Comparison of ENCODE assay signal across 23 cellular contexts in the genomic region with DNA sequence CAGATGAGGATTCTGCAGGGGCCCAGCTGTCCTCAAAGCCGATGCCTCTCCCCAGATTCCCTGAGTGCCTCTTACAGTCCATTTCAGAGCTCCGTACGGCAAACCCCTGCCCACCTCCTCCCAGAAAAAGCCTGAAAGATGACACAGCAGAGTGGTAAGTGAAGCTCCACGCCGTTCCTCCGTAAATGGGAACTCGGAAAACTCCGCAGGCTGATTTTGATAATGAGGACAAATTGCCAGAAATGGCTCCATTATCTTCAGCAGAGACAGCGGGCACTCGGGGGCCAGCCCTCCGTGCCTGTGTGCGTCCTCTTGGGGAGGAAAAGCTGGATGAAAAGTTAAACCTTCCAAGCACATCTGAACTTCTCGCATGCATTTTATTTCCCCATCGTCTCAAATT.
"Had no signal": no experiment of that assay in that cellular context is flagged by ENCODE, and none has a peak within 500 bp of the region (broad histone marks: within the 10 kb centered on the region; RNA-seq: fewer than 3 reads in every experiment).

No MANE protein-coding gene starts in this region.

- H3K4me1 ChIP-seq: breast epithelium, upper lobe of right lung had no signal

- H3K36me3 Mint-ChIP-seq: activated naive CD4-positive, alpha-beta T cell treated with anti-CD3 and anti-CD28 coated beads, Interleukin-2, amount 50 U/mL, for 72 hours; natural killer cell treated with Interleukin-12 subunit alpha and Interleukin-12 subunit beta and Interleukin-15 and Interleukin-18, amount 100 ng/mL, for 72 hours; stimulated activated effector memory CD8-positive, alpha-beta T cell treated with anti-CD3 and anti-CD28 coated beads, Interleukin-12 subunit alpha, Interleukin-12 subunit beta, amount 100 ng/mL, for 72 hours had no signal

- H3K27me3 ChIP-seq: breast epithelium, ovary, stomach, thyroid gland, upper lobe of right lung had no signal

- H3K4me1 Mint-ChIP-seq: central memory CD8-positive, alpha-beta T cell had no signal

- H3K4me3 ChIP-seq: breast epithelium, mucosa of descending colon, ovary, skin epidermis, stomach, thyroid gland, upper lobe of right lung had no signal

- H3K27me3 Mint-ChIP-seq: activated CD4-positive, alpha-beta T cell treated with anti-CD3 and anti-CD28 coated beads for 36 hours; central memory CD8-positive, alpha-beta T cell; natural killer cell treated with Interleukin-12 subunit alpha and Interleukin-12 subunit beta and Interleukin-15 and Interleukin-18, amount 100 ng/mL, for 72 hours; progenitor cell of endocrine pancreas had no signal

- H3K27ac ChIP-seq: breast epithelium, ovary, skin epidermis, stomach, thyroid gland, upper lobe of right lung had no signal

- H3K9me3 ChIP-seq: breast epithelium, mucosa of descending colon, ovary, stomach, thyroid gland, upper lobe of right lung had no signal

- H3K4me3 Mint-ChIP-seq: activated CD4-positive, alpha-beta T cell treated with anti-CD3 and anti-CD28 coated beads for 36 hours; central memory CD8-positive, alpha-beta T cell; natural killer cell treated with Interleukin-12 subunit alpha and Interleukin-12 subunit beta and Interleukin-15 and Interleukin-18, amount 100 ng/mL, for 72 hours; stimulated activated effector memory CD8-positive, alpha-beta T cell treated with anti-CD3 and anti-CD28 coated beads, Interleukin-12 subunit alpha, Interleukin-12 subunit beta, amount 100 ng/mL, for 72 hours had no signal

- H3K36me3 ChIP-seq: breast epithelium, ovary, thyroid gland had no signal

- DNase-seq: activated CD4-positive, alpha-beta T cell treated with anti-CD3 and anti-CD28 coated beads for 36 hours; activated CD4-positive, CD25-positive, alpha-beta regulatory T cell; activated naive CD4-positive, alpha-beta T cell; activated T-cell treated with anti-CD3 and anti-CD28 coated beads, Interleukin-2, amount 50 U/mL, for 48 hours; effector CD8-positive, alpha-beta T cell; left ventricle myocardium superior; mucosa of descending colon; ovary; retina; stimulated activated CD4-positive, alpha-beta T cell treated with anti-CD3 and anti-CD28 coated beads, Interleukin-4, amount 100 ng/mL, for 24 hours; stomach; T-helper 2 cell; thyroid gland; upper lobe of right lung had no signal

- ATAC-seq: activated CD4-positive, alpha-beta T cell treated with anti-CD3 and anti-CD28 coated beads for 36 hours; activated naive CD4-positive, alpha-beta T cell treated with anti-CD3 and anti-CD28 coated beads, Interleukin-2, amount 50 U/mL, for 72 hours; left ventricle myocardium superior; mucosa of descending colon; natural killer cell treated with Interleukin-12 subunit alpha and Interleukin-12 subunit beta and Interleukin-15 and Interleukin-18, amount 100 ng/mL, for 72 hours; sciatic nerve; stimulated activated effector memory CD8-positive, alpha-beta T cell treated with anti-CD3 and anti-CD28 coated beads, Interleukin-12 subunit alpha, Interleukin-12 subunit beta, amount 100 ng/mL, for 72 hours; upper lobe of right lung had no signal

- H3K27ac Mint-ChIP-seq: activated CD4-positive, alpha-beta T cell treated with anti-CD3 and anti-CD28 coated beads for 36 hours; activated naive CD4-positive, alpha-beta T cell treated with anti-CD3 and anti-CD28 coated beads, Interleukin-2, amount 50 U/mL, for 72 hours; activated T-helper 2 cell treated with anti-CD3 and anti-CD28 coated beads, Interferon-gamma antibody, Interleukin-2, Interleukin-4, amounts not matched to agents 10 μg/mL and 5 μg/mL and 100 μg/mL, durations not matched to agents 14 hours and 24 hours and 36 hours; natural killer cell treated with Interleukin-12 subunit alpha and Interleukin-12 subunit beta and Interleukin-15 and Interleukin-18, amount 100 ng/mL, for 72 hours; progenitor cell of endocrine pancreas; stimulated activated effector memory CD8-positive, alpha-beta T cell treated with anti-CD3 and anti-CD28 coated beads, Interleukin-12 subunit alpha, Interleukin-12 subunit beta, amount 100 ng/mL, for 72 hours had no signal

- H3K9me3 Mint-ChIP-seq: activated naive CD4-positive, alpha-beta T cell treated with anti-CD3 and anti-CD28 coated beads, Interleukin-2, amount 50 U/mL, for 72 hours; activated T-helper 2 cell treated with anti-CD3 and anti-CD28 coated beads, Interferon-gamma antibody, Interleukin-2, Interleukin-4, amounts not matched to agents 10 μg/mL and 5 μg/mL and 100 μg/mL, durations not matched to agents 14 hours and 24 hours and 36 hours; central memory CD8-positive, alpha-beta T cell; natural killer cell treated with Interleukin-12 subunit alpha and Interleukin-12 subunit beta and Interleukin-15 and Interleukin-18, amount 100 ng/mL, for 72 hours; stimulated activated effector memory CD8-positive, alpha-beta T cell treated with anti-CD3 and anti-CD28 coated beads, Interleukin-12 subunit alpha, Interleukin-12 subunit beta, amount 100 ng/mL, for 72 hours had no signal
